Comparison of ENCODE assay signal across 8 cellular contexts in the genomic region with DNA sequence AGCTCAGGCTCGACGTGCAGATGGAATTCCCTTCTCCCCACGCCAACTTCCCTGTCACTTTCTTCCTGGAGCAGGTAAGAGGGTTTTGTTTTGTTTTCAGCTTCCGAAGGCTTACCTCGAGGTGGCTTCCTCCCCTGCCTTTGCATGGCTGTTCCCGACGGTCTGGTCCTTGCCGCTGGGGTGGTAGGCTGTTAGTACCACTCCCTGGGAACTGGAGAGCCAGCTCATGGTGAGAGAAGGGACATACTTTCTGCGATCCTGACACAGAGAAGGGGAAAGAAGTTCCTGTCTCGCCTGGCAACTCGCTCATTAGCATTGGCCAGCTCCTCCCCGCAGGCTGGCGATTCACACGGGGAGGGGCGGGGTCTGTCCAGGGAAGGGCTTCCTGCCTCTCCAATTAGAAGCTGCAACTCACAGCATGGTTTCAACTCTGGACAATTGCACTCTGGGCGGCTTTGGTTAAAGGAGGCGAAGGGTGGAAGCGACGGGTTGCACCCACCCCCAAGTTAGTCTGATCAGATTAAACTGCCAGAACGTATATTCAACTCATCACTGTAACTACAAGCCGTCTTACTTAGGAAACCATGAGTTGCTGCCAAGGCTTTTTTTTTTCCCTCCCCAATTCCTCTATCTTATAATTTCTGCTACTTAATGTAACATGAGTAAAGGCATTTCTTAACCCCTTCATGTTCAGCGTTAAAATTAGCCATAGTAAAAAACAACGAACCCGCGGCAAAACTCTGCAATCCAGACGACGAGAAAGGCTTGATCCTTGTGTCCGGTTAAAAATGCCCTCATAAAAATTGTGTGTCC. TPM values are rescaled to one million over a fixed set of nuclear protein-coding genes. Genes with fewer than 3 reads are reported as not detected.
DNase-seq lines count a peak whose midpoint lies in the region; ATAC-seq and TF ChIP-seq lines count a peak whose summit lies in the region.

A gene with protein sequence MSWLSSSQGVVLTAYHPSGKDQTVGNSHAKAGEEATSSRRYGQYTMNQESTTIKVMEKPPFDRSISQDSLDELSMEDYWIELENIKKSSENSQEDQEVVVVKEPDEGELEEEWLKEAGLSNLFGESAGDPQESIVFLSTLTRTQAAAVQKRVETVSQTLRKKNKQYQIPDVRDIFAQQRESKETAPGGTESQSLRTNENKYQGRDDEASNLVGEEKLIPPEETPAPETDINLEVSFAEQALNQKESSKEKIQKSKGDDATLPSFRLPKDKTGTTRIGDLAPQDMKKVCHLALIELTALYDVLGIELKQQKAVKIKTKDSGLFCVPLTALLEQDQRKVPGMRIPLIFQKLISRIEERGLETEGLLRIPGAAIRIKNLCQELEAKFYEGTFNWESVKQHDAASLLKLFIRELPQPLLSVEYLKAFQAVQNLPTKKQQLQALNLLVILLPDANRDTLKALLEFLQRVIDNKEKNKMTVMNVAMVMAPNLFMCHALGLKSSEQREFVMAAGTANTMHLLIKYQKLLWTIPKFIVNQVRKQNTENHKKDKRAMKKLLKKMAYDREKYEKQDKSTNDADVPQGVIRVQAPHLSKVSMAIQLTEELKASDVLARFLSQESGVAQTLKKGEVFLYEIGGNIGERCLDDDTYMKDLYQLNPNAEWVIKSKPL (minus strand): TSS at position 269 of the 813 bp plus-strand sequence. CDS start 41 bp downstream, at position 228.

- POLR2A ChIA-PET in Caco-2 (lab: Charles Lee), result interaction anchor here (0.6 to 1.4 kb wide), 11 partner anchors 9 to 257 kb away, joined by 3 to 5 read pairs (median 3); no protein-coding TSS in a partner anchor

- H3K36me3 ChIP-seq in Caco-2 (ENCODE audit: control insufficient read depth, insufficient read depth, low read length) (no peaks in the 10 kb centered on the region; the same call in 1 of the 2 replicates), RWPE2 (ENCODE audit: low read depth) (peaks cover 16% of the 10 kb centered on the region), neural progenitor cell (no peaks in the 10 kb centered on the region)

- intact Hi-C loops in Caco-2 (cut with micrococcal nuclease; ENCODE audit: unreplicated experiment), result loop anchor here (1.0 to 5.0 kb wide), 3 partner anchors 15 to 108 kb away; no protein-coding TSS in a partner anchor

- H3K4me2 ChIP-seq in neural progenitor cell, result peak within 1 kb of the TSS; percentile 83

- H3K4me1 ChIP-seq in Caco-2 (peaks cover 13% of the 10 kb centered on the region), RWPE2 (ENCODE audit: insufficient read depth, poor library complexity, severe bottlenecking) (peaks cover 3% of the 10 kb centered on the region), neural progenitor cell (peaks cover 20% of the 10 kb centered on the region)

- no peaks in the 10 kb centered on the region for H3K27me3 ChIP-seq in Caco-2 (replicated peaks; ENCODE audit: control insufficient read depth, insufficient read depth, low read length)
- H3K27me3 ChIP-seq in RWPE2 (ENCODE audit: insufficient read depth, poor library complexity, severe bottlenecking), result no peaks in the 10 kb centered on the region
- H3K27me3 ChIP-seq in neural progenitor cell, result no peaks in the 10 kb centered on the region

- H3K36me3 Mint-ChIP-seq in Caco-2 (ENCODE audit: insufficient read depth, unreplicated experiment), result no peaks in the 10 kb centered on the region
- no peaks in the 10 kb centered on the region for H3K36me3 Mint-ChIP-seq in neural progenitor cell

- BruUV-seq in Caco-2 (replicated peaks; lab: Mats Ljungman, UMichigan), result no TSS peak

- no peaks in the 10 kb centered on the region for H3K9me3 ChIP-seq in Caco-2
- H3K9me3 ChIP-seq in RWPE2 (ENCODE audit: severe bottlenecking), result no peaks in the 10 kb centered on the region
- no peaks in the 10 kb centered on the region for H3K9me3 ChIP-seq in neural progenitor cell (ENCODE audit: low read depth)

- CTCF ChIA-PET in Caco-2 (lab: Charles Lee), result interaction anchor here (0.5 to 2.2 kb wide), 8 partner anchors 10 to 113 kb away, joined by 3 to 15 read pairs (median 3); no protein-coding TSS in a partner anchor

- H3K27ac ChIP-seq in RWPE2 (ENCODE audit: poor library complexity, severe bottlenecking), result peak within 1 kb of the TSS; percentile 65
- no peak within 1 kb of the TSS for H3K27ac ChIP-seq in neural progenitor cell

- H3K27ac Mint-ChIP-seq in Caco-2 (ENCODE audit: unreplicated experiment) (peak within 1 kb of the TSS; percentile 84), neural progenitor cell (peak within 1 kb of the TSS; percentile 89)

- ATAC-seq in GM19468 (IDR thresholded peaks at IDR 0.05; ENCODE audit: extremely low read depth, unreplicated experiment) (peak; percentile 91), RWPE2 (ENCODE audit: low read depth) (peak; percentile 97)

- TF ChIP-seq CTCF in Caco-2 (IDR thresholded peaks at IDR 0.05; ENCODE audit: insufficient read depth in 1 of 2, low read depth in 1 of 2, low read length in 1 of 2, severe bottlenecking in 1 of 2, unreplicated experiment in 1 of 2) (no peak), RWPE2 (IDR thresholded peaks at IDR 0.05; ENCODE audit: poor library complexity, severe bottlenecking) (no peak), foreskin fibroblast (IDR thresholded peaks at IDR 0.05; ENCODE audit: low read depth, low read length) (no peak), neural progenitor cell (IDR thresholded peaks at IDR 0.05) (no peak)

- peaks cover 29% of the 10 kb centered on the region for H3K4me1 Mint-ChIP-seq in Caco-2 (ENCODE audit: low read depth, unreplicated experiment)
- H3K4me1 Mint-ChIP-seq in neural progenitor cell, result peaks cover 34% of the 10 kb centered on the region

- H3F3A ChIP-seq in neural progenitor cell (ENCODE audit: low read depth), result peaks cover 16% of the 10 kb centered on the region

- DNase-seq in Caco-2 (peak; percentile 94 to 95), HS-27A (ENCODE audit: low read depth) (peak; percentile 91), RWPE2 (ENCODE audit: low spot score) (peak; percentile 94), activated gamma-delta T cell (lab: John Stamatoyannopoulos, UW) (peak; percentile 41), foreskin fibroblast (peak; percentile 96 to 98), neural progenitor cell (ENCODE audit: low spot score) (peak; percentile 94), stromal cell of bone marrow (ENCODE audit: low read depth) (peak; percentile 91)

- H3K27me3 Mint-ChIP-seq in Caco-2 (ENCODE audit: insufficient read depth, unreplicated experiment), result no peaks in the 10 kb centered on the region
- H3K27me3 Mint-ChIP-seq in neural progenitor cell (ENCODE audit: insufficient read depth, low read depth), result peaks cover 14% of the 10 kb centered on the region

- H3K79me2 ChIP-seq in neural progenitor cell (ENCODE audit: low read depth), result no peaks in the 10 kb centered on the region

- H3K9me3 Mint-ChIP-seq in Caco-2 (ENCODE audit: unreplicated experiment) (no peaks in the 10 kb centered on the region), neural progenitor cell (no peaks in the 10 kb centered on the region)

- H3K9ac ChIP-seq in neural progenitor cell, result no peak within 1 kb of the TSS

- H4K20me1 ChIP-seq in neural progenitor cell (ENCODE audit: low read depth), result no peaks in the 10 kb centered on the region

- peak within 1 kb of the TSS; percentile 84 for H3K4me3 Mint-ChIP-seq in Caco-2 (ENCODE audit: unreplicated experiment)
- H3K4me3 Mint-ChIP-seq in neural progenitor cell, result peak within 1 kb of the TSS; percentile 93

- H3K4me3 ChIP-seq in Caco-2 (ENCODE audit: low read depth, low read length), result peak within 1 kb of the TSS; percentile 68
- H3K4me3 ChIP-seq in RWPE2 (ENCODE audit: severe bottlenecking), result peak within 1 kb of the TSS; percentile 48
- H3K4me3 ChIP-seq in foreskin fibroblast (ENCODE audit: low read depth in 1 of 2, low read length in 2 of 2), result peak within 1 kb of the TSS; percentile 83 to 84
- peak within 1 kb of the TSS; percentile 55 for H3K4me3 ChIP-seq in neural progenitor cell

- H2AFZ ChIP-seq in neural progenitor cell (replicated peaks), result peak within 1 kb of the TSS; percentile 77

RNA-seq across cellular contexts. Expression of the gene that starts here (rescaled TPM):
- 15.0 and 15.6 TPM in 2 replicates for total RNA-seq in Caco-2 (2022)
- total RNA-seq in neural progenitor cell (ENCODE audit: low replicate concordance), result 3.1 and 3.9 TPM in 2 replicates

Comparison
In these comparisons a context has a peak if more than half of its experiments do, and no peak if none do; other contexts are left out.
1. DNase-seq: peak in every context shown above with its lines; median percentile 97 in foreskin fibroblast; 94 in Caco-2; 94 in RWPE2; 94 in neural progenitor cell; 91 in HS-27A; 91 in stromal cell of bone marrow; 41 in activated gamma-delta T cell.